In the genomic region with DNA sequence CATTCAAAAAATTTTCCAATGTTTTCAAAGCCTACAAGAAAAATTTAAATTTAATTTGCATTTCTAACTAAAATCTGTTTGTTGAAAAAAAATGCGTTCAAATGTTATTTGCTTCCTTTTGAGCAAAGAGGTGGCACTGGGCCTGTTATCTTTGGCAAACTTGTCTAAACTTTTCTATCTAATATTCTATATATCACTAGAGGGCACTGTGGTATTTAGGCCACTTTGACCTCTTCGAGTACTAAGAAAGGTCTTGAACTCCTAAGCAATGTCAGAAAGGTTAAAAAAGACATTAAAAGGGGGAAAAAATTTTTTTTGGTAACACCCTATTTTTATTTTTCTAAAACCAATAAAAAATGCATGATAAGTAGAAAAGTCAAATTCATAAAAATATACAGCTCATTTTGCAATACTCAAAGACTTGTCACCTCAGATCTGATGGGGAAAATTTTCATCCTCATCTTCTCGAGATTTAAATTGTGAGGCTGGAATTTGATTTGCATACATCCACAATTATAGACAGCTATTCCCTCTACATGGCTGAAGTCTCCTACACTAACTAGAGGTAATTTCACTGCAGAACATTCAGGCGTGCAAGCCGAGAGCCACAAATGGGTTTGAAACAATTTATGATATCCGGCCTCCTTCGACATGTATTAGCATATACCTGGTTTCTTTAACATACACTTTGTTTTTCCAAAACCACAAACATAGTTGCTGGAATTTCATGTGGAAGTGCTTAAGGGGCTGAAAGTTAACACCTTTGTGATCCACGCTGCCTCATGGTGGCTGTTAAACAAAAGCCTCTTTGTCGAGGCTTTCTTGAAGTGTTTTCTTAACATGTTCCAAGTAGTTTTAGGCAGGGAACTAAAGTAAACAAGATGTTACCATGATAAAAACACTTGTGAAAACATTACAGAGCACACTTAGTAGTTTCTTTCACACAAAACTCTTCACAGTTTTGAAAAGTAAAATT, we compare ENCODE assay signal across 9 cellular contexts.
DNase-seq lines count a peak whose midpoint lies in the region; ATAC-seq, FAIRE-seq and TF ChIP-seq lines count a peak whose summit lies in the region.
"Had no signal": no experiment of that assay in that cellular context is flagged by ENCODE, and none has a peak within 500 bp of the region (broad histone marks: within the 10 kb centered on the region; RNA-seq: fewer than 3 reads in every experiment).

No MANE protein-coding gene starts in this region.

- peaks cover 17 to 49% of the 10 kb centered on the region in 2 donors for H3K4me1 ChIP-seq in left lung

- POLR2A ChIA-PET in AG04449 (lab: Yijun Ruan, JAX), result no interaction called here

- ATAC-seq in left lung, result peak; percentile 88

- no peaks in the 10 kb centered on the region for H3K27me3 ChIP-seq in left lung

- intact Hi-C loops in left lung (cut with DNase I), result no loop called here

- H3K27ac ChIP-seq in left lung, result peak overlapping the region; percentile 21 to 42
- H3K27ac ChIP-seq: HL-60 had no signal

- FAIRE-seq in GM18507 (lab: Jason Lieb, UNC), result peak; percentile 38

- DNase-seq in AG04449 (ENCODE audit: low read depth, low spot score) (no peak), GM18507 (ENCODE audit: extremely low spot score, insufficient read length, low read depth) (no peak), NCI-H526 (lab: John Stamatoyannopoulos, UW) (peak; percentile 85 to 92), cardiac fibroblast (ENCODE audit: low read depth in 2 of 2) (peak; percentile 51 to 58), left lung (no peak), NCI-H226 (no peak), EL (no peak)
- DNase-seq in NK-92 treated with Interleukin-12 subunit alpha and Interleukin-12 subunit beta, amount 100 ng/mL, for 24 hours (lab: John Stamatoyannopoulos, UW), result no peak

- CTCF ChIA-PET in AG04449 (lab: Yijun Ruan, JAX), result interaction anchor here (0.7 to 2.5 kb wide), 20 partner anchors 9 to 650 kb away, joined by 3 to 14 read pairs (median 4); no protein-coding TSS in a partner anchor

- H3K4me3 ChIP-seq in AG04449 (ENCODE audit: low read depth, low read length) (no peak overlapping the region), cardiac fibroblast (replicated peaks in 1 of 2; ENCODE audit: low read depth in 2 of 2, low read length in 2 of 2) (no peak overlapping the region), left lung (no peak overlapping the region)

- H3K36me3 ChIP-seq in left lung, result no peaks in the 10 kb centered on the region

- H3K9me3 ChIP-seq in left lung, result no peaks in the 10 kb centered on the region

- peak; percentile 9 for TF ChIP-seq CTCF in AG04449 (IDR thresholded peaks at IDR 0.05; ENCODE audit: insufficient read depth, low read length, missing control alignments)
- no peak for TF ChIP-seq CTCF in cardiac fibroblast (IDR thresholded peaks at IDR 0.05; ENCODE audit: low read depth, low read length)
- TF ChIP-seq CTCF in left lung (IDR thresholded peaks at IDR 0.05), result no peak

Comparison
In these comparisons a context has a peak if more than half of its experiments do, and no peak if none do; other contexts are left out.
1. DNase-seq: peak in NCI-H526 (2 of 2) and cardiac fibroblast (2 of 2); none in AG04449 (single experiment), GM18507 (single experiment), left lung (0 of 2), NCI-H226 (single experiment), EL (single experiment) and NK-92 treated with Interleukin-12 subunit alpha and Interleukin-12 subunit beta, amount 100 ng/mL, for 24 hours (single experiment).